ENCODE assay signal across 21 cellular contexts in genomic region chr12:115472852-115473251, GRCh38.
A peak's percentile ranks its signal among the peaks of the same experiment; 100 is the strongest.
DNase-seq lines count a peak whose midpoint lies in the region; ATAC-seq and TF ChIP-seq lines count a peak whose summit lies in the region.
"Had no signal": no experiment of that assay in that cellular context is flagged by ENCODE, and none has a peak within 500 bp of the region (broad histone marks: within the 10 kb centered on the region; RNA-seq: fewer than 3 reads in every experiment).

No MANE protein-coding gene starts in this region.

- no peaks in the 10 kb centered on the region for H3K79me2 ChIP-seq in PC-3 (ENCODE audit: low read length)

- H3K9me3 ChIP-seq in PC-3 (ENCODE audit: low read length), result no peaks in the 10 kb centered on the region
- H3K9me3 ChIP-seq: BLaER1 treated with 17β-estradiol and CSF1 and Interleukin-3, amounts not matched to agents 10 nM and 100 nM had no signal

- no peak for TF ChIP-seq CTCF in 22Rv1 (IDR thresholded peaks at IDR 0.05)
- no peak for TF ChIP-seq CTCF in PC-3 (conservative IDR thresholded peaks at IDR 0.05; ENCODE audit: low read depth, low read length)
- no peak for TF ChIP-seq CTCF in osteocyte (IDR thresholded peaks at IDR 0.05)
- TF ChIP-seq CTCF in GM13977 (IDR thresholded peaks at IDR 0.05; ENCODE audit: extremely low read depth, insufficient read depth, missing control alignments), result no peak

- peaks cover 6% of the 10 kb centered on the region for H3K27me3 Mint-ChIP-seq in osteocyte (ENCODE audit: unreplicated experiment)
- H3K27me3 Mint-ChIP-seq: CD4-positive, CD25-positive, alpha-beta regulatory T cell; CD8-positive, alpha-beta memory T cell had no signal

- H3K4me1 ChIP-seq in PC-3 (ENCODE audit: insufficient read depth, low read length), result peaks cover 17% of the 10 kb centered on the region
- H3K4me1 ChIP-seq: BLaER1 treated with 17β-estradiol and CSF1 and Interleukin-3, amounts not matched to agents 10 nM and 100 nM had no signal

- H3K4me3 ChIP-seq in PC-3 (ENCODE audit: low read length), result no peak overlapping the region
- H3K4me3 ChIP-seq: BLaER1 treated with 17β-estradiol and CSF1 and Interleukin-3, amounts not matched to agents 10 nM and 100 nM; GM12878; GM23338; K562 had no signal

- POLR2A ChIA-PET in PC-3 (lab: Charles Lee; ENCODE audit: unreplicated experiment), result no interaction called here

- BruUV-seq in PC-3 (replicated peaks; lab: Mats Ljungman, UMichigan), result no TSS peak

- no peaks in the 10 kb centered on the region for H3K27me3 ChIP-seq in PC-3 (ENCODE audit: low read length)
- H3K27me3 ChIP-seq: BLaER1 treated with 17β-estradiol and CSF1 and Interleukin-3, amounts not matched to agents 10 nM and 100 nM had no signal

- H3K36me3 Mint-ChIP-seq in osteocyte (ENCODE audit: unreplicated experiment), result no peaks in the 10 kb centered on the region
- H3K36me3 Mint-ChIP-seq: CD4-positive, CD25-positive, alpha-beta regulatory T cell; CD8-positive, alpha-beta memory T cell had no signal

- ATAC-seq in PC-3 (no peak), GM19397 (IDR thresholded peaks at IDR 0.05; ENCODE audit: unreplicated experiment) (no peak)
- ATAC-seq: GM12878, GM23338, K562 had no signal

- peak overlapping the region; percentile 33; the same call in 1 of the 2 replicates for H3K4me2 ChIP-seq in PC-3 (ENCODE audit: low read length)
- H3K4me2 ChIP-seq: BLaER1 treated with 17β-estradiol and CSF1 and Interleukin-3, amounts not matched to agents 10 nM and 100 nM; GM23338 had no signal

- CTCF ChIA-PET in PC-3 (lab: Charles Lee), result no interaction called here

- no peaks in the 10 kb centered on the region for H3F3A ChIP-seq in PC-3 (ENCODE audit: low read length, unreplicated experiment)

- H3K9ac ChIP-seq in PC-3 (ENCODE audit: low read length), result no peak overlapping the region
- H3K9ac ChIP-seq: BLaER1 treated with 17β-estradiol and CSF1 and Interleukin-3, amounts not matched to agents 10 nM and 100 nM had no signal

- in situ Hi-C loops in GM13977 (cut with MboI; ENCODE audit: low pct_unique_long_range_greater_than_20kb, low sequenced_read_pairs, unreplicated experiment), result no loop called here

- no peaks in the 10 kb centered on the region for H4K20me1 ChIP-seq in PC-3 (ENCODE audit: low read length)
- H4K20me1 ChIP-seq: BLaER1 treated with 17β-estradiol and CSF1 and Interleukin-3, amounts not matched to agents 10 nM and 100 nM had no signal

- peaks cover 5% of the 10 kb centered on the region for H3K9me3 Mint-ChIP-seq in osteocyte (ENCODE audit: unreplicated experiment)
- H3K9me3 Mint-ChIP-seq: H9 had no signal

- no peak overlapping the region for H3K4me3 Mint-ChIP-seq in osteocyte (ENCODE audit: unreplicated experiment)
- H3K4me3 Mint-ChIP-seq: B cell; CD4-positive, CD25-positive, alpha-beta regulatory T cell; CD8-positive, alpha-beta memory T cell; GM23338; H9 had no signal

- no peak overlapping the region for H2AFZ ChIP-seq in PC-3 (ENCODE audit: low read length)

- no peak overlapping the region for H3K27ac Mint-ChIP-seq in osteocyte (ENCODE audit: unreplicated experiment)
- H3K27ac Mint-ChIP-seq: B cell; CD4-positive, CD25-positive, alpha-beta regulatory T cell; CD8-positive, alpha-beta memory T cell; GM23338; H9 had no signal

- no peaks in the 10 kb centered on the region for H3K36me3 ChIP-seq in PC-3 (ENCODE audit: low read depth, low read length)
- H3K36me3 ChIP-seq: BLaER1 treated with 17β-estradiol and CSF1 and Interleukin-3, amounts not matched to agents 10 nM and 100 nM had no signal

- no peaks in the 10 kb centered on the region for H3K9me2 ChIP-seq in PC-3 (replicated peaks; ENCODE audit: low read length)

- peak overlapping the region; percentile 41 for H3K27ac ChIP-seq in 22Rv1
- no peak overlapping the region for H3K27ac ChIP-seq in PC-3 (ENCODE audit: low read length)
- H3K27ac ChIP-seq: BLaER1 treated with 17β-estradiol and CSF1 and Interleukin-3, amounts not matched to agents 10 nM and 100 nM had no signal

- DNase-seq in HT-29 (ENCODE audit: low spot score) (peak; percentile 19), PC-3 (no peak), osteocyte (ENCODE audit: extremely low spot score, unreplicated experiment) (peak; percentile 15), GM13977 (ENCODE audit: low spot score) (no peak)
- no peak for DNase-seq in activated CD8-positive, alpha-beta memory T cell treated with anti-CD3 and anti-CD28 coated beads, Interleukin-2, amount 50 U/mL, for 4 hours
- DNase-seq: CD4-positive, CD25-positive, alpha-beta regulatory T cell; CD8-positive, alpha-beta memory T cell; COR-L47; DMS 273 treated with DMSO at 0.1 percent for 48 hours; DMS53; DND-41; EL; H9; IMR-90 had no signal

- no peaks in the 10 kb centered on the region for H3K4me1 Mint-ChIP-seq in osteocyte (ENCODE audit: unreplicated experiment)
- H3K4me1 Mint-ChIP-seq: B cell; CD4-positive, CD25-positive, alpha-beta regulatory T cell; CD8-positive, alpha-beta memory T cell; GM23338 had no signal

- intact Hi-C loops in PC-3 (cut with micrococcal nuclease), result no loop called here

Comparison
In these comparisons a context has a peak if more than half of its experiments do, and no peak if none do; other contexts are left out.
1. DNase-seq: peak in HT-29 (single experiment) and osteocyte (single experiment); none in PC-3 (single experiment), activated CD8-positive, alpha-beta memory T cell treated with anti-CD3 and anti-CD28 coated beads, Interleukin-2, amount 50 U/mL, for 4 hours (single experiment) and GM13977 (single experiment).